20 cellular contexts compared by ENCODE assay signal in the genomic region with DNA sequence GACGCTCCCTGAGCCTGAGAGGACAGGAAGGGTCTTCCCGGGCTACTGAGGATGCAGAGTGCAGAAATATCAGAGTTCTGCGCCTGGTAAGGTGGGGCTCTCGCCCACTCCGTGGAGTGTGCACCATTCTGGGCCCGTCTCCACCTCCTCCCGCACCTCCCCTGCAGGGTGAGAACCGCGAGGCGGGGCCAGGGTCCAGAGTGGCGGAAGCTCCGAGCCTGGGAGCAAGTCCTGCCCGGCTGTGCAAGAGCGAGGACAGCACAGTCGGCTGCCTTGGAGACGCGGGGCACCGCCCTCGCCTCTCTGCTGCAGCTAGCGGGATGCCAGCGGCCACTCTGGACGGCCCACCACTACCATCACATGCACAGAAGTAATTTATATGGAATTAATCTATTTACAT.
"Had no signal": no experiment of that assay in that cellular context is flagged by ENCODE, and none has a peak within 500 bp of the region (broad histone marks: within the 10 kb centered on the region; RNA-seq: fewer than 3 reads in every experiment).

No MANE protein-coding gene starts in this region.

- H3K4me3 Mint-ChIP-seq: activated naive CD8-positive, alpha-beta T cell treated with anti-CD3 and anti-CD28 coated beads, Interleukin-2, amount 50 U/mL, for 24 hours; dendritic cell treated with granulocyte-macrophage colony-stimulating factor and Interleukin-4, amounts not matched to agents 40 ng/mL and 50 ng/mL, for 4 days; mesothelial cell of epicardium; naive thymus-derived CD4-positive, alpha-beta T cell; T-helper 2 cell treated with Interferon-gamma antibody and Interleukin-4, amounts not matched to agents 5 μg/mL and 100 μg/mL, for 36 hours had no signal

- H3K4me1 Mint-ChIP-seq: mesothelial cell of epicardium; naive thymus-derived CD4-positive, alpha-beta T cell had no signal

- ATAC-seq: activated naive CD8-positive, alpha-beta T cell treated with anti-CD3 and anti-CD28 coated beads, Interleukin-2, amount 50 U/mL, for 24 hours; heart right ventricle; naive thymus-derived CD4-positive, alpha-beta T cell; pancreas; psoas muscle; stimulated activated naive CD8-positive, alpha-beta T cell treated with anti-CD3 and anti-CD28 coated beads, Interleukin-15, Interleukin-2, amounts not matched to agents 100 U/mL and 50 U/mL, for 24 hours had no signal

- DNase-seq: activated CD4-positive, alpha-beta T cell treated with anti-CD3 and anti-CD28 coated beads for 4 hours; activated CD4-positive, alpha-beta T cell treated with anti-CD3 and anti-CD28 coated beads, Interleukin-2, amount 50 U/mL, for 48 hours; activated CD8-positive, alpha-beta memory T cell treated with anti-CD3 and anti-CD28 coated beads for 24 hours; activated effector memory CD4-positive, alpha-beta T cell treated with Interleukin-2 at 50 U/mL for 16 hours; activated naive CD4-positive, alpha-beta T cell treated with anti-CD3 and anti-CD28 coated beads, Interleukin-2, amount 50 U/mL, for 16 hours; activated naive CD8-positive, alpha-beta T cell treated with anti-CD3 and anti-CD28 coated beads, Interleukin-2, amount 50 U/mL, for 24 hours; central memory CD4-positive, alpha-beta T cell; foreskin keratinocyte; left ventricle myocardium inferior; mammary epithelial cell; naive thymus-derived CD4-positive, alpha-beta T cell; nucleus accumbens; psoas muscle; stimulated activated CD4-positive, alpha-beta T cell treated with anti-CD3 and anti-CD28 coated beads, Interleukin-2, amount 100 ng/mL, for 48 hours; stimulated activated naive CD8-positive, alpha-beta T cell treated with anti-CD3 and anti-CD28 coated beads, Interleukin-15, Interleukin-2, amounts not matched to agents 100 U/mL and 50 U/mL, for 24 hours had no signal

- H3K27me3 Mint-ChIP-seq: activated naive CD8-positive, alpha-beta T cell treated with anti-CD3 and anti-CD28 coated beads, Interleukin-2, amount 50 U/mL, for 24 hours; dendritic cell treated with granulocyte-macrophage colony-stimulating factor and Interleukin-4, amounts not matched to agents 40 ng/mL and 50 ng/mL, for 4 days; naive thymus-derived CD4-positive, alpha-beta T cell had no signal

- H3K27ac Mint-ChIP-seq: activated naive CD8-positive, alpha-beta T cell treated with anti-CD3 and anti-CD28 coated beads, Interleukin-2, amount 50 U/mL, for 24 hours; dendritic cell treated with granulocyte-macrophage colony-stimulating factor and Interleukin-4, amounts not matched to agents 40 ng/mL and 50 ng/mL, for 4 days; mesothelial cell of epicardium; naive thymus-derived CD4-positive, alpha-beta T cell; T-helper 2 cell treated with Interferon-gamma antibody and Interleukin-4, amounts not matched to agents 5 μg/mL and 100 μg/mL, for 36 hours had no signal

- H3K36me3 Mint-ChIP-seq: mesothelial cell of epicardium; naive thymus-derived CD4-positive, alpha-beta T cell had no signal
